In the genomic region with DNA sequence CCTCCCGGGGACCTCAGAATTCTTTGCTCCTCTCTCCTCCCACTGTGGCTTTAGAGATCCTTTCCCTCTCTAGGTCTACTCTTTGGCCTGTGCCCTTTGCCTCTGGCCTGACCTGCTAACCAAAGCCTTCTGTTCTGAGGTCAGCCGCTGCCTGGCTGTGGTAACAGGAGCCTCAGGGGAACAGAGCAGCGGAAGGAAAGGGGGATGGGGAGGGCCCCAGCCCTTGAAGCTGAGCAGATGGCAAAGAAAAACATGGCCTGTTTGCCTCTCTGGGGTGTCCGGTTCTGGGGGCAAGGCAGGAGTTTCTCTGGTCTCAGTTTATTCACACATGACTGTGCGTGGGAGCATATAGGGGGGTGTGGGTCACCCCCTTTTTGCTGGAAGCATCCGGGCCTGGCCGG, we compare ENCODE assay signal across 9 cellular contexts. TPM values are rescaled to one million over a fixed set of nuclear protein-coding genes. Genes with fewer than 3 reads are reported as not detected.
DNase-seq lines count a peak whose midpoint lies in the region; ATAC-seq and TF ChIP-seq lines count a peak whose summit lies in the region.
"Had no signal": no experiment of that assay in that cellular context is flagged by ENCODE, and none has a peak within 500 bp of the region (broad histone marks: within the 10 kb centered on the region; RNA-seq: fewer than 3 reads in every experiment).

No MANE protein-coding gene starts in this region.

- no peaks in the 10 kb centered on the region for H3K36me3 ChIP-seq in SJCRH30
- H3K36me3 ChIP-seq in esophagus squamous epithelium, result no peaks in the 10 kb centered on the region
- H3K36me3 ChIP-seq: ovary had no signal

- peaks cover 21% of the 10 kb centered on the region for H3K4me1 Mint-ChIP-seq in activated CD4-positive, alpha-beta T cell treated with anti-CD3 and anti-CD28 coated beads for 36 hours
- H3K4me1 Mint-ChIP-seq in effector memory CD8-positive, alpha-beta T cell (ENCODE audit: low read depth in 2 of 2), result peaks cover 0 to 2% of the 10 kb centered on the region in 2 donors

- no peaks in the 10 kb centered on the region for H3K27me3 Mint-ChIP-seq in activated CD4-positive, alpha-beta T cell treated with anti-CD3 and anti-CD28 coated beads for 36 hours
- peaks cover 20 to 35% of the 10 kb centered on the region in 2 donors for H3K27me3 Mint-ChIP-seq in effector memory CD8-positive, alpha-beta T cell

- no peaks in the 10 kb centered on the region for H3K9me3 Mint-ChIP-seq in activated CD4-positive, alpha-beta T cell treated with anti-CD3 and anti-CD28 coated beads for 36 hours (ENCODE audit: low read depth)
- no peaks in the 10 kb centered on the region for H3K9me3 Mint-ChIP-seq in effector memory CD8-positive, alpha-beta T cell

- H3K27ac Mint-ChIP-seq in activated CD4-positive, alpha-beta T cell treated with anti-CD3 and anti-CD28 coated beads for 36 hours, result no peak overlapping the region
- peak overlapping the region; percentile 69 to 82 for H3K27ac Mint-ChIP-seq in effector memory CD8-positive, alpha-beta T cell

- H3K4me3 ChIP-seq in SJCRH30 (no peak overlapping the region), esophagus squamous epithelium (no peak overlapping the region)
- H3K4me3 ChIP-seq: ovary had no signal

- CTCF ChIA-PET in activated CD4-positive, alpha-beta T cell treated with anti-CD3 and anti-CD28 coated beads for 36 hours (lab: Charles Lee), result interaction anchor here (0.5 to 1.9 kb wide), 6 partner anchors 11 to 916 kb away, joined by 3 to 6 read pairs (median 3); no protein-coding TSS in a partner anchor

- H3K4me1 ChIP-seq in SJCRH30 (peaks cover 34% of the 10 kb centered on the region), esophagus squamous epithelium (peaks cover 0 to 12% (median 0%) of the 10 kb centered on the region in 3 donors)

- intact Hi-C loops in activated CD4-positive, alpha-beta T cell treated with anti-CD3 and anti-CD28 coated beads for 36 hours (cut with DNase I, micrococcal nuclease), result no loop called here
- intact Hi-C loops in esophagus squamous epithelium (cut with DNase I), result no loop called here

- POLR2A ChIA-PET in activated CD4-positive, alpha-beta T cell treated with anti-CD3 and anti-CD28 coated beads for 36 hours (lab: Charles Lee), result no interaction called here

- WGBS in esophagus squamous epithelium, 2 donors, result 36 to 54% methylated on average over 6 to 7 of the region's 7 CpGs

- H3K4me3 Mint-ChIP-seq in activated CD4-positive, alpha-beta T cell treated with anti-CD3 and anti-CD28 coated beads for 36 hours, result no peak overlapping the region
- H3K4me3 Mint-ChIP-seq in effector memory CD8-positive, alpha-beta T cell, result peak overlapping the region; percentile 13 to 38

- H3K36me3 Mint-ChIP-seq in activated CD4-positive, alpha-beta T cell treated with anti-CD3 and anti-CD28 coated beads for 36 hours (ENCODE audit: low read depth), result no peaks in the 10 kb centered on the region
- H3K36me3 Mint-ChIP-seq in effector memory CD8-positive, alpha-beta T cell (ENCODE audit: insufficient read depth), result no peaks in the 10 kb centered on the region

- H3K27me3 ChIP-seq in SJCRH30, result no peaks in the 10 kb centered on the region
- H3K27me3 ChIP-seq in esophagus squamous epithelium, result peaks cover 0 to 80% (median 0%) of the 10 kb centered on the region in 4 donors
- H3K27me3 ChIP-seq: ovary had no signal

- TF ChIP-seq CTCF in esophagus squamous epithelium (IDR thresholded peaks at IDR 0.05), result no peak

- ATAC-seq in activated CD4-positive, alpha-beta T cell treated with anti-CD3 and anti-CD28 coated beads for 36 hours, result peak; percentile 85
- peak; percentile 86 for ATAC-seq in HG02943 (IDR thresholded peaks at IDR 0.05; ENCODE audit: low read depth, unreplicated experiment)
- peak; percentile 55 for ATAC-seq in effector memory CD8-positive, alpha-beta T cell (replicated peaks)

- H3K27ac ChIP-seq in SJCRH30 (peak overlapping the region; percentile 13; the same call in 1 of the 2 replicates), esophagus squamous epithelium (no peak overlapping the region)
- H3K27ac ChIP-seq: ovary had no signal

- DNase-seq in activated CD4-positive, alpha-beta T cell treated with anti-CD3 and anti-CD28 coated beads for 36 hours, result peak; percentile 57
- no peak for DNase-seq in activated CD4-positive, alpha-beta T cell treated with anti-CD3 and anti-CD28 coated beads for 4 hours
- DNase-seq in SJCRH30 (peak; percentile 85 to 89), HT-29 (ENCODE audit: low spot score) (no peak), esophagus squamous epithelium (lab: John Stamatoyannopoulos, UW) (no peak)
- DNase-seq in effector memory CD8-positive, alpha-beta T cell, result no peak
- peak; percentile 16 for DNase-seq in stimulated activated CD4-positive, alpha-beta T cell treated with anti-CD3 and anti-CD28 coated beads, Interleukin-1b, Interleukin-23, amount 100 ng/mL, for 48 hours

- no peaks in the 10 kb centered on the region for H3K9me3 ChIP-seq in SJCRH30 (replicated peaks)
- H3K9me3 ChIP-seq in esophagus squamous epithelium, result no peaks in the 10 kb centered on the region
- H3K9me3 ChIP-seq: ovary had no signal

- no peak for TF ChIP-seq POLR2A in esophagus squamous epithelium (IDR thresholded peaks at IDR 0.05)

RNA-seq across cellular contexts. Expression of gene COL26A1, which starts 28.2 kb away (rescaled TPM):
- total RNA-seq in activated CD4-positive, alpha-beta T cell treated with anti-CD3 and anti-CD28 coated beads for 36 hours, result not detected
- total RNA-seq in SJCRH30 (2014; rRNA removed; shearing (Covaris generic)), result 0.05 and 0.10 TPM in 2 replicates
- total RNA-seq in HT-29 (2014; rRNA removed; shearing (Covaris generic)), result not detected in 2 replicates
- not detected for total RNA-seq in esophagus squamous epithelium

Comparison
In these comparisons a context has a peak if more than half of its experiments do, and no peak if none do; other contexts are left out.
1. DNase-seq: peak in activated CD4-positive, alpha-beta T cell treated with anti-CD3 and anti-CD28 coated beads for 36 hours (single experiment), SJCRH30 (2 of 2) and stimulated activated CD4-positive, alpha-beta T cell treated with anti-CD3 and anti-CD28 coated beads, Interleukin-1b, Interleukin-23, amount 100 ng/mL, for 48 hours (single experiment); none in activated CD4-positive, alpha-beta T cell treated with anti-CD3 and anti-CD28 coated beads for 4 hours (0 of 2), effector memory CD8-positive, alpha-beta T cell (0 of 3), HT-29 (single experiment) and esophagus squamous epithelium (single experiment).
2. Peak in every context shown above with its lines, with median percentiles within 50 percentile points of each other: ATAC-seq.